ENCODE assay signal across 34 cellular contexts in the genomic region with DNA sequence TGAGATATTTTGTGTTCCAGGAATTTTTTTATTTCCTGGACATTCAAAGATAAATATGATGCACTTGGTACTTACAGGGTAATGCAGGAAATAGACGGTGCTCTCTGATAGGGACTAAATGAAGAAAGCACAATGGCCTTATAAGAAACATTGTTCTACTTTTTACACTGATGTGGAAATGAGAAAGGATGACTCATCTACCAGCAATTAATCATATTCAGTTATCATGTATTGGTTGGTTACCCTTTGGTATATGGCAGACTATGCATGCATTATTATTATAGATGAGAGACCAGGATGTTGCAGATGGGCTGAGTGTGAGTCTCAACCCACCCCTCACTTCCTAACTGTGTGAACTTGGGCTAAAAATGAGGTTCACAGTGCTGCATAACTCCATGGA.
"Had no signal": no experiment of that assay in that cellular context is flagged by ENCODE, and none has a peak within 500 bp of the region (broad histone marks: within the 10 kb centered on the region; RNA-seq: fewer than 3 reads in every experiment).

No MANE protein-coding gene starts in this region.

- H3K9me3 ChIP-seq: breast epithelium, SJCRH30 had no signal

- DNase-seq: activated CD4-positive, alpha-beta T cell treated with anti-CD3 and anti-CD28 coated beads for 1 hour; activated CD4-positive, alpha-beta T cell treated with anti-CD3 and anti-CD28 coated beads for 48 hours; activated CD4-positive, alpha-beta T cell treated with anti-CD3 and anti-CD28 coated beads, Interleukin-2, amount 50 U/mL, for 4 hours; activated CD4-positive, CD25-positive, alpha-beta regulatory T cell; activated CD8-positive, alpha-beta T cell treated with anti-CD3 and anti-CD28 coated beads for 36 hours; activated effector memory CD4-positive, alpha-beta T cell treated with anti-CD3 and anti-CD28 coated beads, Interleukin-2, amount 50 U/mL, for 16 hours; activated naive CD4-positive, alpha-beta T cell; activated naive CD4-positive, alpha-beta T cell treated with anti-CD3 and anti-CD28 coated beads, Interleukin-2, amount 50 U/mL, for 16 hours; activated naive CD8-positive, alpha-beta T cell treated with anti-CD3 and anti-CD28 coated beads for 36 hours; activated T-cell treated with anti-CD3 and anti-CD28 coated beads, Interleukin-2, amount 50 U/mL, for 1 hour; activated T-cell treated with anti-CD3 and anti-CD28 coated beads, Interleukin-2, amount 50 U/mL, for 72 hours; amygdala; body of pancreas; Kasumi-1; KG1; MM.1S; MV-4-11; NCI-H1092; NCI-H1436 treated with DMSO at 0.1 percent for 48 hours; NCI-H1694 treated with DMSO at 0.1 percent for 48 hours; NCI-H2029; NCI-H345; NCI-H526; NCI-H748 treated with DMSO at 0.1 percent for 48 hours; NK-92 treated with Interleukin-12 subunit alpha and Interleukin-12 subunit beta, amount 100 ng/mL, for 24 hours; SHP77; SJCRH30; T1000; WERI-Rb-1 had no signal

- FAIRE-seq: astrocyte had no signal

- H3K4me1 ChIP-seq: body of pancreas, breast epithelium, SJCRH30 had no signal

- H3K4me3 ChIP-seq: body of pancreas, breast epithelium, SJCRH30, SK-N-MC had no signal

- H3K36me3 ChIP-seq: breast epithelium, SJCRH30, WERI-Rb-1 had no signal

- H3K27ac ChIP-seq: body of pancreas, breast epithelium, SJCRH30, SK-N-MC, WERI-Rb-1 had no signal

- ATAC-seq: activated CD8-positive, alpha-beta T cell treated with anti-CD3 and anti-CD28 coated beads for 36 hours; activated T-cell treated with anti-CD3 and anti-CD28 coated beads, Interleukin-2, amount 50 U/mL, for 72 hours; activated T-helper 17 cell treated with anti-CD3 and anti-CD28 coated beads, Interleukin-2, amount 50 U/mL, for 72 hours; body of pancreas; Panc1 had no signal

- H3K27me3 ChIP-seq: body of pancreas, breast epithelium, SJCRH30 had no signal
